ENCODE assay signal across 1 cellular context in the genomic region with DNA sequence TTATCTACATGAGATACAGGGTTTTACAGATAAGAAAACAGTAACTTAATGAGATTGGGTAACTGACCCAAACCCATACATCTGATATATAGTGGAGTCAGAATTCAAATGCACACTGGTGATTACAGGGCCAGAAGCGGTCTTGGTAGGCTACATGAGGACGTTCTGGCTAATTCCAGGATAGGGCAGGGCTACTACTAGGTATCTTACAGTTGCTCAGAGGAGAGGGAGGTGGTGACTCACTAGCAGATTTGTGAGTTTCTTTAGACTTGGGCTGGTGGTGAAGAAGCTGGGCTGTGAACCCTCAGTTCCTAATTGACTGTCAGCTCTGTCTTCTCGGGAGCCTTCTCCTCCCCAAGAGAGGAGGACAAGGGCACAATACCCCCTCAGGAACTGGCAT.
TF ChIP-seq lines count a peak whose summit lies in the region.

No MANE protein-coding gene starts in this region.

TF ChIP-seq in WTC11, 78 proteins besides CTCF, POLR2A, EP300 and RAD21 (continued from another document):
- TF ChIP-seq, protein P1, sequence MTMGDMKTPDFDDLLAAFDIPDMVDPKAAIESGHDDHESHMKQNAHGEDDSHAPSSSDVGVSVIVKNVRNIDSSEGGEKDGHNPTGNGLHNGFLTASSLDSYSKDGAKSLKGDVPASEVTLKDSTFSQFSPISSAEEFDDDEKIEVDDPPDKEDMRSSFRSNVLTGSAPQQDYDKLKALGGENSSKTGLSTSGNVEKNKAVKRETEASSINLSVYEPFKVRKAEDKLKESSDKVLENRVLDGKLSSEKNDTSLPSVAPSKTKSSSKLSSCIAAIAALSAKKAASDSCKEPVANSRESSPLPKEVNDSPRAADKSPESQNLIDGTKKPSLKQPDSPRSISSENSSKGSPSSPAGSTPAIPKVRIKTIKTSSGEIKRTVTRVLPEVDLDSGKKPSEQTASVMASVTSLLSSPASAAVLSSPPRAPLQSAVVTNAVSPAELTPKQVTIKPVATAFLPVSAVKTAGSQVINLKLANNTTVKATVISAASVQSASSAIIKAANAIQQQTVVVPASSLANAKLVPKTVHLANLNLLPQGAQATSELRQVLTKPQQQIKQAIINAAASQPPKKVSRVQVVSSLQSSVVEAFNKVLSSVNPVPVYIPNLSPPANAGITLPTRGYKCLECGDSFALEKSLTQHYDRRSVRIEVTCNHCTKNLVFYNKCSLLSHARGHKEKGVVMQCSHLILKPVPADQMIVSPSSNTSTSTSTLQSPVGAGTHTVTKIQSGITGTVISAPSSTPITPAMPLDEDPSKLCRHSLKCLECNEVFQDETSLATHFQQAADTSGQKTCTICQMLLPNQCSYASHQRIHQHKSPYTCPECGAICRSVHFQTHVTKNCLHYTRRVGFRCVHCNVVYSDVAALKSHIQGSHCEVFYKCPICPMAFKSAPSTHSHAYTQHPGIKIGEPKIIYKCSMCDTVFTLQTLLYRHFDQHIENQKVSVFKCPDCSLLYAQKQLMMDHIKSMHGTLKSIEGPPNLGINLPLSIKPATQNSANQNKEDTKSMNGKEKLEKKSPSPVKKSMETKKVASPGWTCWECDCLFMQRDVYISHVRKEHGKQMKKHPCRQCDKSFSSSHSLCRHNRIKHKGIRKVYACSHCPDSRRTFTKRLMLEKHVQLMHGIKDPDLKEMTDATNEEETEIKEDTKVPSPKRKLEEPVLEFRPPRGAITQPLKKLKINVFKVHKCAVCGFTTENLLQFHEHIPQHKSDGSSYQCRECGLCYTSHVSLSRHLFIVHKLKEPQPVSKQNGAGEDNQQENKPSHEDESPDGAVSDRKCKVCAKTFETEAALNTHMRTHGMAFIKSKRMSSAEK (CRISPR knock-in tag; IDR thresholded peaks at IDR 0.05; ENCODE audit: borderline replicate concordance) = no peak
- TF ChIP-seq, protein P2, sequence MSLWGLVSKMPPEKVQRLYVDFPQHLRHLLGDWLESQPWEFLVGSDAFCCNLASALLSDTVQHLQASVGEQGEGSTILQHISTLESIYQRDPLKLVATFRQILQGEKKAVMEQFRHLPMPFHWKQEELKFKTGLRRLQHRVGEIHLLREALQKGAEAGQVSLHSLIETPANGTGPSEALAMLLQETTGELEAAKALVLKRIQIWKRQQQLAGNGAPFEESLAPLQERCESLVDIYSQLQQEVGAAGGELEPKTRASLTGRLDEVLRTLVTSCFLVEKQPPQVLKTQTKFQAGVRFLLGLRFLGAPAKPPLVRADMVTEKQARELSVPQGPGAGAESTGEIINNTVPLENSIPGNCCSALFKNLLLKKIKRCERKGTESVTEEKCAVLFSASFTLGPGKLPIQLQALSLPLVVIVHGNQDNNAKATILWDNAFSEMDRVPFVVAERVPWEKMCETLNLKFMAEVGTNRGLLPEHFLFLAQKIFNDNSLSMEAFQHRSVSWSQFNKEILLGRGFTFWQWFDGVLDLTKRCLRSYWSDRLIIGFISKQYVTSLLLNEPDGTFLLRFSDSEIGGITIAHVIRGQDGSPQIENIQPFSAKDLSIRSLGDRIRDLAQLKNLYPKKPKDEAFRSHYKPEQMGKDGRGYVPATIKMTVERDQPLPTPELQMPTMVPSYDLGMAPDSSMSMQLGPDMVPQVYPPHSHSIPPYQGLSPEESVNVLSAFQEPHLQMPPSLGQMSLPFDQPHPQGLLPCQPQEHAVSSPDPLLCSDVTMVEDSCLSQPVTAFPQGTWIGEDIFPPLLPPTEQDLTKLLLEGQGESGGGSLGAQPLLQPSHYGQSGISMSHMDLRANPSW (CRISPR knock-in tag; conservative IDR thresholded peaks at IDR 0.05; ENCODE audit: low read depth) = no peak
- TF ChIP-seq ZBTB21 (CRISPR knock-in tag; IDR thresholded peaks at IDR 0.05; ENCODE audit: borderline replicate concordance) = no peak
- TF ChIP-seq CBFB (CRISPR knock-in tag; IDR thresholded peaks at IDR 0.05; ENCODE audit: low read depth) = no peak
- no peak for TF ChIP-seq HMGA2 (CRISPR knock-in tag; IDR thresholded peaks at IDR 0.05)
